In the genomic region with DNA sequence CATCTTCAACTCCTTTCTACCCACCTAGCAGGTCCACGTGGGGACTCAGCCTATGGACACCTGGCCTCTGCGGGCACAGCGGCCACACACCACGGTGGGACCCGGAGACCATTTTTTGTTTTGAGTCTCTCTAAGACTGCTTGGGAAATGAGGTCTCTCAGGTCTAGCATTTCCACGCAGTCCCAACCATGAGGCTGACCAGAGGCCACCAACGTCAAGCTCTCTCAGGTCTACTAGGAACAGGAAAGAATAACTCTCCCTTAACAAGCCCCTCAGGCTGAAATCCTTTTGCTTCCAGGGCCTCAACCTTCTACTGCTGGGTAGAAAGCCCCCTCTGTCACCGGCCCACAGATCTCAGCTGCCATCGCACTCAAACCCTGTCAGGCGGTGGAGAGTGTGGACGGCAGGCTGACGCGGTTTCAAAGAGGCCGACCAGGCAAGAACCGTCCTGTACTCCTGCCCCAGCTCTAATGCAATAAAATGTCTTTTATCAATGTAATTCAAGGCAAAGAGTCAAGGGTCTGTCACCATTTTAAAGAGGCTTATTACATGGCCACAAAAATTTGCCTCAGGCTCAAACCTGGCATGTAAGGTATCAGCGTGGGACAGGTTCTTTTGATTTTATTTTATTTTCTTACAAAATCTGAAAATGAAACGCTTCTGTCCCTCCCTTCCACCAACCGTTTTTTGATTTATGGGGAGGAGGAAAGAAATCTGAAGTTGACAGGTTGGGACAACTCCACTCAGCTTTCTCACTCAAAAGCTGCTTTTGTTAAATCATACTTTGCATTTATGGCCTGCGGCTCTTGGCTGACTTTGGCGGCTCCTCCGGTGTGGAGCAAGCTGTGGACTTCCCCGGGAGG, we compare ENCODE assay signal across 17 cellular contexts.
DNase-seq lines count a peak whose midpoint lies in the region; ATAC-seq and TF ChIP-seq lines count a peak whose summit lies in the region.
"Had no signal": no experiment of that assay in that cellular context is flagged by ENCODE, and none has a peak within 500 bp of the region (broad histone marks: within the 10 kb centered on the region; RNA-seq: fewer than 3 reads in every experiment).

No MANE protein-coding gene starts in this region.

- peaks cover 4% of the 10 kb centered on the region for H3K36me3 Mint-ChIP-seq in nephron (ENCODE audit: low read depth)
- H3K36me3 Mint-ChIP-seq: T-cell had no signal

- DNase-seq in DMS53 (lab: John Stamatoyannopoulos, UW) (peak; percentile 48), DMS53 treated with DMSO at 0.1 percent for 48 hours (lab: John Stamatoyannopoulos, UW; ENCODE audit: unreplicated experiment) (no peak), dedifferentiated amniotic fluid mesenchymal stem cell (ENCODE audit: extremely low spot score) (peak; percentile 28), GM19238 (ENCODE audit: insufficient read length, low spot score) (no peak), HUDEP-2 (lab: John Stamatoyannopoulos, UW; ENCODE audit: unreplicated experiment in 76 of 76) (no peak)
- no peak for DNase-seq in activated CD4-positive, alpha-beta T cell treated with anti-CD3 and anti-CD28 coated beads for 48 hours
- DNase-seq: 8988T; activated naive CD4-positive, alpha-beta T cell; C1 segment of cervical spinal cord; lower lobe of right lung; NCI-H1694 treated with DMSO at 0.1 percent for 48 hours; NCI-H510A; RPMI8226; T-cell had no signal

- no peaks in the 10 kb centered on the region for H3K9me3 Mint-ChIP-seq in nephron
- H3K9me3 Mint-ChIP-seq: T-cell had no signal

- no peak for ATAC-seq in GM19035 (IDR thresholded peaks at IDR 0.05; ENCODE audit: unreplicated experiment)
- ATAC-seq: sciatic nerve, T-cell had no signal

- peaks cover 61% of the 10 kb centered on the region for H3K4me1 Mint-ChIP-seq in nephron

- peaks cover 8% of the 10 kb centered on the region for H3K27me3 Mint-ChIP-seq in nephron (ENCODE audit: low read depth)

- H3K4me3 Mint-ChIP-seq in nephron: no peak overlapping the region
- H3K4me3 Mint-ChIP-seq: T-cell had no signal

- TF ChIP-seq CTCF in nephron (IDR thresholded peaks at IDR 0.05; ENCODE audit: unreplicated experiment in 3 of 3): no peak

- peak overlapping the region; percentile 18 to 33 (median 32) for H3K27ac Mint-ChIP-seq in nephron
- H3K27ac Mint-ChIP-seq: T-cell had no signal

Comparison
In these comparisons a context has a peak if more than half of its experiments do, and no peak if none do; other contexts are left out.
1. DNase-seq: peak in DMS53 (single experiment) and dedifferentiated amniotic fluid mesenchymal stem cell (single experiment); none in DMS53 treated with DMSO at 0.1 percent for 48 hours (single experiment), GM19238 (single experiment), HUDEP-2 (0 of 76) and activated CD4-positive, alpha-beta T cell treated with anti-CD3 and anti-CD28 coated beads for 48 hours (single experiment).